Comparison of ENCODE assay signal across 17 cellular contexts in genomic region chr15:51724673-51725072, GRCh38. TPM values are rescaled to one million over a fixed set of nuclear protein-coding genes. Genes with fewer than 3 reads are reported as not detected.
A peak's percentile ranks its signal among the peaks of the same experiment; 100 is the strongest.
DNase-seq lines count a peak whose midpoint lies in the region; ATAC-seq and TF ChIP-seq lines count a peak whose summit lies in the region.
"Had no signal": no experiment of that assay in that cellular context is flagged by ENCODE, and none has a peak within 500 bp of the region (broad histone marks: within the 10 kb centered on the region; RNA-seq: fewer than 3 reads in every experiment).

No MANE protein-coding gene starts in this region.

- CTCF ChIA-PET in CD4-positive, alpha-beta memory T cell (lab: Charles Lee; ENCODE audit: partially characterized antibody), result interaction anchor here (0.9 to 1.1 kb wide), 2 partner anchors 12 to 52 kb away, joined by 3 to 6 read pairs; no protein-coding TSS in a partner anchor
- CTCF ChIA-PET in WTC11 (lab: Charles Lee), result no interaction called here

- peaks cover 31 to 43% of the 10 kb centered on the region in 2 donors for H3K36me3 Mint-ChIP-seq in CD4-positive, alpha-beta memory T cell
- peaks cover 7% of the 10 kb centered on the region for H3K36me3 Mint-ChIP-seq in WTC11
- H3K36me3 Mint-ChIP-seq in naive B cell, result peaks cover 13 to 19% of the 10 kb centered on the region in 2 donors

- POLR2A ChIA-PET in CD4-positive, alpha-beta memory T cell (lab: Charles Lee; ENCODE audit: partially characterized antibody), result interaction anchor here (4.2 kb wide), 1 partner anchor 12 kb away, joined by 29 read pairs; the partner anchor contains the start of gene LYSMD2
- POLR2A ChIA-PET in WTC11 (lab: Charles Lee), result no interaction called here

- in situ Hi-C loops in GM13976 (cut with MboI; ENCODE audit: low sequenced_read_pairs, unreplicated experiment), result no loop called here

- DNase-seq in CD4-positive, alpha-beta memory T cell, result no peak
- DNase-seq in WTC11 (ENCODE audit: low spot score) (no peak), naive B cell (no peak), T-helper 1 cell (no peak), GM13976 (ENCODE audit: low spot score) (no peak)
- DNase-seq: activated B cell treated with CpG ODN at 0.5 μM for 24 hours; activated naive CD4-positive, alpha-beta T cell treated with anti-CD3 and anti-CD28 coated beads, Interleukin-2, amount 50 U/mL, for 16 hours; NCI-H1417; NCI-H2227 treated with DMSO at 0.1 percent for 48 hours; stimulated activated CD8-positive, alpha-beta memory T cell treated with anti-CD3 and anti-CD28 coated beads, Interleukin-4, amount 100 ng/mL, for 48 hours had no signal

- H3K27me3 Mint-ChIP-seq in CD4-positive, alpha-beta memory T cell, result no peaks in the 10 kb centered on the region
- H3K27me3 Mint-ChIP-seq in WTC11 (ENCODE audit: low read depth) (no peaks in the 10 kb centered on the region), naive B cell (no peaks in the 10 kb centered on the region)
- H3K27me3 Mint-ChIP-seq: activated B cell treated with CpG ODN at 0.5 μM for 24 hours had no signal

- H3K4me1 ChIP-seq in CD4-positive, alpha-beta memory T cell (ENCODE audit: insufficient read depth, low read length), result peaks cover 48% of the 10 kb centered on the region

- H3K27me3 ChIP-seq in CD4-positive, alpha-beta memory T cell (ENCODE audit: insufficient read depth, low read length), result no peaks in the 10 kb centered on the region
- H3K27me3 ChIP-seq: cardiac muscle cell, SJSA1 had no signal

- no peak for TF ChIP-seq CTCF in WTC11 (IDR thresholded peaks at IDR 0.05)
- TF ChIP-seq CTCF in GM13976 (IDR thresholded peaks at IDR 0.05; ENCODE audit: borderline replicate concordance, control extremely low read depth, extremely low read depth, insufficient read depth, missing control alignments), result no peak

- no peaks in the 10 kb centered on the region for H3K9me3 ChIP-seq in CD4-positive, alpha-beta memory T cell (ENCODE audit: control insufficient read depth in 1 of 2, low read length in 2 of 2)
- H3K9me3 ChIP-seq: SJSA1 had no signal

- ATAC-seq in WTC11 (no peak), naive B cell (ENCODE audit: low read depth in 2 of 2) (no peak), HG03139 (IDR thresholded peaks at IDR 0.05; ENCODE audit: unreplicated experiment) (no peak)
- ATAC-seq: GM12878 had no signal

- H3K4me1 Mint-ChIP-seq in CD4-positive, alpha-beta memory T cell, result peaks cover 34 to 60% (median 45%) of the 10 kb centered on the region in 4 donors
- H3K4me1 Mint-ChIP-seq in WTC11, result peaks cover 36% of the 10 kb centered on the region
- H3K4me1 Mint-ChIP-seq in naive B cell, result peaks cover 40 to 61% (median 56%) of the 10 kb centered on the region in 3 donors

- peak overlapping the region; percentile 18 for H3K27ac ChIP-seq in CD4-positive, alpha-beta memory T cell (ENCODE audit: low read depth, low read length)
- H3K27ac ChIP-seq: cardiac muscle cell, KMS-11, SJSA1 had no signal

- H3K36me3 ChIP-seq in CD4-positive, alpha-beta memory T cell (ENCODE audit: insufficient read depth, low read length), result peaks cover 14% of the 10 kb centered on the region
- H3K36me3 ChIP-seq: cardiac muscle cell, SJSA1 had no signal

- no peaks in the 10 kb centered on the region for H3K9me3 Mint-ChIP-seq in CD4-positive, alpha-beta memory T cell
- H3K9me3 Mint-ChIP-seq in WTC11 (peaks cover 6% of the 10 kb centered on the region; the same call in 1 of the 2 replicates), naive B cell (peaks cover 0 to 1% (median 0%) of the 10 kb centered on the region in 7 donors)
- H3K9me3 Mint-ChIP-seq: activated B cell treated with CpG ODN at 0.5 μM for 24 hours had no signal

- no peak overlapping the region for H3K4me3 ChIP-seq in CD4-positive, alpha-beta memory T cell (ENCODE audit: low read length in 2 of 2)
- H3K4me3 ChIP-seq: cardiac muscle cell, GM12878, SJSA1 had no signal

- peak overlapping the region in 5 of 8 donors; percentile 21 to 45 (median 29) for H3K4me3 Mint-ChIP-seq in CD4-positive, alpha-beta memory T cell
- no peak overlapping the region for H3K4me3 Mint-ChIP-seq in WTC11
- H3K4me3 Mint-ChIP-seq in naive B cell, result peak overlapping the region in 3 of 8 donors; percentile 16 to 81 (median 63)
- H3K4me3 Mint-ChIP-seq: activated B cell treated with CpG ODN at 0.5 μM for 24 hours had no signal

- H3K27ac Mint-ChIP-seq in CD4-positive, alpha-beta memory T cell, result peak overlapping the region; percentile 20 to 78 (median 61)
- 0 out of 2 replicates have a peak overlapping the region, but pooled peaks have one; percentile 51 for H3K27ac Mint-ChIP-seq in WTC11
- H3K27ac Mint-ChIP-seq in naive B cell, result peak overlapping the region in 5 of 6 donors; percentile 30 to 78 (median 71)
- H3K27ac Mint-ChIP-seq: activated B cell treated with CpG ODN at 0.5 μM for 24 hours had no signal

- intact Hi-C loops in CD4-positive, alpha-beta memory T cell (cut with micrococcal nuclease), result no loop called here

TF ChIP-seq in WTC11, 78 proteins besides CTCF, POLR2A, EP300 and RAD21 (continues in another document):
- TF ChIP-seq NFATC4 (CRISPR knock-in tag; IDR thresholded peaks at IDR 0.05), result no peak
- no peak for TF ChIP-seq ZNF532 (CRISPR knock-in tag; IDR thresholded peaks at IDR 0.05; ENCODE audit: borderline replicate concordance)
- no peak for TF ChIP-seq ZNF416 (CRISPR knock-in tag; IDR thresholded peaks at IDR 0.05)
- no peak for TF ChIP-seq SOX15 (CRISPR knock-in tag; IDR thresholded peaks at IDR 0.05)
- no peak for TF ChIP-seq ARID4B (CRISPR knock-in tag; IDR thresholded peaks at IDR 0.05; ENCODE audit: borderline replicate concordance)

RNA-seq across cellular contexts. Expression of gene LYSMD2, which starts 12.8 kb away (rescaled TPM):
- 10 to 100 TPM; 33.0 to 35.2 TPM for total RNA-seq in CD4-positive, alpha-beta memory T cell
- 10 to 100 TPM; 63.0 to 70.8 TPM for polyA plus RNA-seq in CD4-positive, alpha-beta memory T cell
- total RNA-seq in WTC11 (2021), result 2.2 to 2.7 TPM (median 2.6 TPM) in 3 replicates
- polyA plus RNA-seq in naive B cell (ENCODE audit: low read depth in 6 of 6), result 100 to 1,000 TPM in 1 of 6 donors, 10 to 100 TPM in 5; 56.6 to 120 (median 84.1) TPM

RNA-seq across cellular contexts. Expression of gene TMOD2, which starts 26.7 kb away (rescaled TPM):
- total RNA-seq in CD4-positive, alpha-beta memory T cell, result 10 to 100 TPM; 20.0 to 20.3 TPM
- 1 to 10 TPM; 1.4 to 2.8 TPM for polyA plus RNA-seq in CD4-positive, alpha-beta memory T cell
- 3.3 to 3.6 TPM (median 3.6 TPM) in 3 replicates for total RNA-seq in WTC11 (2021)
- 1 to 10 TPM; 1.4 to 4.1 (median 2.2) TPM for polyA plus RNA-seq in naive B cell (ENCODE audit: low read depth in 6 of 6)

RNA-seq across cellular contexts. Expression of gene SCG3, which starts 43.4 kb away (rescaled TPM):
- total RNA-seq in CD4-positive, alpha-beta memory T cell, result not detected
- not detected for polyA plus RNA-seq in CD4-positive, alpha-beta memory T cell
- total RNA-seq in WTC11 (2021), result 31.5 to 32.3 TPM (median 32.1 TPM) in 3 replicates
- not detected for polyA plus RNA-seq in naive B cell (ENCODE audit: low read depth in 6 of 6)
- total RNA-seq: activated B cell treated with CpG ODN at 0.5 μM for 24 hours, cardiac muscle cell, GM12878, myocyte, SJSA1 had no signal
- polyA plus RNA-seq: cardiac muscle cell, keratinocyte had no signal

Comparison
In these comparisons a context has a peak if more than half of its experiments do, and no peak if none do; other contexts are left out.
1. RNA of gene SCG3, which starts 43.4 kb away (total RNA-seq): 31.5 to 32.3 TPM in WTC11; not detected in CD4-positive, alpha-beta memory T cell; every median in the first group is over 10 times any median in the second.
2. Peak in every context shown above with its lines, with median percentiles within 50 percentile points of each other: H3K27ac Mint-ChIP-seq.